ENCODE assay signal across 9 cellular contexts in genomic region chr14:74956000-74956279, GRCh38. TPM values are rescaled to one million over a fixed set of nuclear protein-coding genes. Genes with fewer than 3 reads are reported as not detected.
A peak's percentile ranks its signal among the peaks of the same experiment; 100 is the strongest.
DNase-seq lines count a peak whose midpoint lies in the region; ATAC-seq lines count a peak whose summit lies in the region.
"Had no signal": no experiment of that assay in that cellular context is flagged by ENCODE, and none has a peak within 500 bp of the region (broad histone marks: within the 10 kb centered on the region; RNA-seq: fewer than 3 reads in every experiment).

No MANE protein-coding gene starts in this region.

- no peaks in the 10 kb centered on the region for H3K4me1 Mint-ChIP-seq in activated CD4-positive, alpha-beta T cell treated with anti-CD3 and anti-CD28 coated beads, Interleukin-2, amount 10 ng/mL, durations not matched to agents 7 days and 5 days
- peaks cover 2% of the 10 kb centered on the region for H3K4me1 Mint-ChIP-seq in activated naive CD8-positive, alpha-beta T cell treated with anti-CD3 and anti-CD28 coated beads, Interleukin-2, amount 10 ng/mL, durations not matched to agents 7 days and 5 days

- H3K9ac ChIP-seq in iPS-20b (ENCODE audit: low read depth, low read length) (peak overlapping the region; percentile 56; the same call in 1 of the 2 replicates), subcutaneous abdominal adipose tissue (ENCODE audit: low read length in 5 of 5) (no peak overlapping the region)

- H3K9me3 Mint-ChIP-seq in activated CD4-positive, alpha-beta T cell treated with anti-CD3 and anti-CD28 coated beads, Interleukin-2, amount 10 ng/mL, durations not matched to agents 7 days and 5 days = no peaks in the 10 kb centered on the region
- no peaks in the 10 kb centered on the region for H3K9me3 Mint-ChIP-seq in activated naive CD8-positive, alpha-beta T cell treated with anti-CD3 and anti-CD28 coated beads, Interleukin-2, amount 10 ng/mL, durations not matched to agents 7 days and 5 days

- H3K36me3 ChIP-seq in iPS-20b (ENCODE audit: insufficient read depth, low read depth, low read length) = no peaks in the 10 kb centered on the region
- no peaks in the 10 kb centered on the region for H3K36me3 ChIP-seq in subcutaneous abdominal adipose tissue (ENCODE audit: control insufficient read depth in 5 of 5, insufficient read depth in 5 of 5, low read length in 5 of 5)

- H3K4me3 Mint-ChIP-seq in activated CD4-positive, alpha-beta T cell treated with anti-CD3 and anti-CD28 coated beads, Interleukin-2, amount 10 ng/mL, durations not matched to agents 7 days and 5 days = peak overlapping the region; percentile 43
- peak overlapping the region; percentile 35 for H3K4me3 Mint-ChIP-seq in activated naive CD8-positive, alpha-beta T cell treated with anti-CD3 and anti-CD28 coated beads, Interleukin-2, amount 10 ng/mL, durations not matched to agents 7 days and 5 days

- H3K36me3 Mint-ChIP-seq in activated CD4-positive, alpha-beta T cell treated with anti-CD3 and anti-CD28 coated beads, Interleukin-2, amount 10 ng/mL, durations not matched to agents 7 days and 5 days (ENCODE audit: low read depth) = no peaks in the 10 kb centered on the region
- H3K36me3 Mint-ChIP-seq in activated naive CD8-positive, alpha-beta T cell treated with anti-CD3 and anti-CD28 coated beads, Interleukin-2, amount 10 ng/mL, durations not matched to agents 7 days and 5 days = no peaks in the 10 kb centered on the region

- ATAC-seq in activated naive CD8-positive, alpha-beta T cell treated with anti-CD3 and anti-CD28 coated beads, Interleukin-2, amount 10 ng/mL, durations not matched to agents 7 days and 5 days (ENCODE audit: low read depth) = no peak
- ATAC-seq in GM21723 (IDR thresholded peaks at IDR 0.05; ENCODE audit: unreplicated experiment) (no peak), HG03342 (IDR thresholded peaks at IDR 0.05; ENCODE audit: unreplicated experiment) (no peak)

- CTCF ChIA-PET in activated CD4-positive, alpha-beta T cell treated with anti-CD3 and anti-CD28 coated beads, Interleukin-2, amount 10 ng/mL, durations not matched to agents 7 days and 5 days (lab: Charles Lee) = interaction anchor here (0.6 to 1.6 kb wide), 2 partner anchors 9 to 27 kb away, joined by 3 to 6 read pairs; no protein-coding TSS in a partner anchor

- H3K27me3 ChIP-seq in iPS-20b (ENCODE audit: insufficient read depth, low read length) = peaks cover 37% of the 10 kb centered on the region
- H3K27me3 ChIP-seq in subcutaneous abdominal adipose tissue (ENCODE audit: control insufficient read depth in 5 of 5, insufficient read depth in 4 of 5, low read length in 5 of 5) = peaks cover 0 to 8% (median 0%) of the 10 kb centered on the region in 5 donors

- H3K9me3 ChIP-seq in iPS-20b (ENCODE audit: insufficient read depth, low read depth, low read length) = no peaks in the 10 kb centered on the region
- H3K9me3 ChIP-seq in subcutaneous abdominal adipose tissue (ENCODE audit: control insufficient read depth in 5 of 5, low read length in 5 of 5) = no peaks in the 10 kb centered on the region

- no peak overlapping the region for H3K27ac Mint-ChIP-seq in activated CD4-positive, alpha-beta T cell treated with anti-CD3 and anti-CD28 coated beads, Interleukin-2, amount 10 ng/mL, durations not matched to agents 7 days and 5 days
- no peak overlapping the region for H3K27ac Mint-ChIP-seq in activated naive CD8-positive, alpha-beta T cell treated with anti-CD3 and anti-CD28 coated beads, Interleukin-2, amount 10 ng/mL, durations not matched to agents 7 days and 5 days

- H3K27ac ChIP-seq in iPS-20b (ENCODE audit: low read length) = no peak overlapping the region
- no peak overlapping the region for H3K27ac ChIP-seq in subcutaneous abdominal adipose tissue (ENCODE audit: low read depth, low read length)

- H3K27me3 Mint-ChIP-seq in activated CD4-positive, alpha-beta T cell treated with anti-CD3 and anti-CD28 coated beads, Interleukin-2, amount 10 ng/mL, durations not matched to agents 7 days and 5 days = peaks cover 14% of the 10 kb centered on the region
- H3K27me3 Mint-ChIP-seq in activated naive CD8-positive, alpha-beta T cell treated with anti-CD3 and anti-CD28 coated beads, Interleukin-2, amount 10 ng/mL, durations not matched to agents 7 days and 5 days = peaks cover 26% of the 10 kb centered on the region

- H3K4me3 ChIP-seq in iPS-20b (ENCODE audit: low read length) (peak overlapping the region; percentile 66), subcutaneous abdominal adipose tissue (ENCODE audit: low read depth in 1 of 5, low read length in 5 of 5) (peak overlapping the region in 3 of 5 donors; percentile 6 to 61 (median 58))

- DNase-seq in activated CD4-positive, alpha-beta T cell treated with anti-CD3 and anti-CD28 coated beads, Interleukin-2, amount 10 ng/mL, durations not matched to agents 7 days and 5 days = no peak
- DNase-seq in activated CD4-positive, alpha-beta T cell treated with anti-CD3 and anti-CD28 coated beads, Interleukin-2, amount 50 U/mL, for 1 hour = no peak
- no peak for DNase-seq in activated naive CD8-positive, alpha-beta T cell treated with anti-CD3 and anti-CD28 coated beads, Interleukin-2, amount 10 ng/mL, durations not matched to agents 7 days and 5 days
- DNase-seq in midbrain (lab: John Stamatoyannopoulos, UW) = no peak
- DNase-seq: NCI-H446 had no signal

- peaks cover 2% of the 10 kb centered on the region for H3K4me1 ChIP-seq in iPS-20b (ENCODE audit: insufficient read depth, low read length)
- H3K4me1 ChIP-seq in subcutaneous abdominal adipose tissue (ENCODE audit: control insufficient read depth in 5 of 5, insufficient read depth in 5 of 5, low read length in 5 of 5) = peaks cover 3 to 33% (median 21%) of the 10 kb centered on the region in 5 donors

- POLR2A ChIA-PET in activated CD4-positive, alpha-beta T cell treated with anti-CD3 and anti-CD28 coated beads, Interleukin-2, amount 10 ng/mL, durations not matched to agents 7 days and 5 days (lab: Charles Lee) = no interaction called here
- POLR2A ChIA-PET in activated naive CD8-positive, alpha-beta T cell treated with anti-CD3 and anti-CD28 coated beads, Interleukin-2, amount 10 ng/mL, durations not matched to agents 7 days and 5 days (lab: Charles Lee) = no interaction called here

RNA-seq across cellular contexts. Expression of gene PGF, which starts 0.5 kb away (rescaled TPM):
- under 1 TPM; 0.12 to 0.15 TPM for total RNA-seq in activated CD4-positive, alpha-beta T cell treated with anti-CD3 and anti-CD28 coated beads, Interleukin-2, amount 10 ng/mL, durations not matched to agents 7 days and 5 days
- under 1 TPM in 1 of 2 experiments, not detected in 1; 0.28 TPM for total RNA-seq in activated naive CD8-positive, alpha-beta T cell treated with anti-CD3 and anti-CD28 coated beads, Interleukin-2, amount 10 ng/mL, durations not matched to agents 7 days and 5 days

RNA-seq across cellular contexts. Expression of gene RPS6KL1, which starts 32.9 kb away (rescaled TPM):
- total RNA-seq in activated CD4-positive, alpha-beta T cell treated with anti-CD3 and anti-CD28 coated beads, Interleukin-2, amount 10 ng/mL, durations not matched to agents 7 days and 5 days = 1 to 10 TPM; 4.5 to 4.6 TPM
- total RNA-seq in activated naive CD8-positive, alpha-beta T cell treated with anti-CD3 and anti-CD28 coated beads, Interleukin-2, amount 10 ng/mL, durations not matched to agents 7 days and 5 days = 1 to 10 TPM; 2.6 to 3.9 TPM

RNA-seq across cellular contexts. Expression of gene EIF2B2, which starts 46.8 kb away (rescaled TPM):
- 10 to 100 TPM; 53.0 to 58.1 TPM for total RNA-seq in activated CD4-positive, alpha-beta T cell treated with anti-CD3 and anti-CD28 coated beads, Interleukin-2, amount 10 ng/mL, durations not matched to agents 7 days and 5 days
- total RNA-seq in activated naive CD8-positive, alpha-beta T cell treated with anti-CD3 and anti-CD28 coated beads, Interleukin-2, amount 10 ng/mL, durations not matched to agents 7 days and 5 days = 10 to 100 TPM; 35.4 to 37.2 TPM
